In genomic region chr1:93775224-93775623, GRCh38 we compare ENCODE assay signal across 18 cellular contexts.
A peak's percentile ranks its signal among the peaks of the same experiment; 100 is the strongest.
DNase-seq lines count a peak whose midpoint lies in the region; ATAC-seq, FAIRE-seq and TF ChIP-seq lines count a peak whose summit lies in the region.
"Had no signal": no experiment of that assay in that cellular context is flagged by ENCODE, and none has a peak within 500 bp of the region (broad histone marks: within the 10 kb centered on the region; RNA-seq: fewer than 3 reads in every experiment).

No MANE protein-coding gene starts in this region.

- H3K36me3 Mint-ChIP-seq in CD14-positive monocyte, result no peaks in the 10 kb centered on the region

- TF ChIP-seq CTCF in PC-3 (conservative IDR thresholded peaks at IDR 0.05; ENCODE audit: low read depth, low read length), result no peak
- TF ChIP-seq CTCF in lower lobe of right lung (IDR thresholded peaks at IDR 0.05), result no peak
- TF ChIP-seq CTCF in CD14-positive monocyte (IDR thresholded peaks at IDR 0.05), result no peak

- H3K4me1 ChIP-seq in PC-3 (ENCODE audit: insufficient read depth, low read length) (peaks cover 39% of the 10 kb centered on the region), lower lobe of right lung (no peaks in the 10 kb centered on the region)
- H3K4me1 ChIP-seq: spleen had no signal

- H3K36me3 ChIP-seq in PC-3 (ENCODE audit: low read depth, low read length), result no peaks in the 10 kb centered on the region
- H3K36me3 ChIP-seq in lower lobe of right lung, result no peaks in the 10 kb centered on the region
- H3K36me3 ChIP-seq: brain microvascular endothelial cell, esophagus squamous epithelium, spleen had no signal

- peaks cover 0 to 7% (median 7%) of the 10 kb centered on the region in 3 donors for H3K27me3 Mint-ChIP-seq in CD14-positive monocyte (ENCODE audit: low read depth in 3 of 3)

- H3K27ac Mint-ChIP-seq in CD14-positive monocyte, result no peak overlapping the region
- H3K27ac Mint-ChIP-seq: activated CD4-positive, alpha-beta T cell treated with anti-CD3 and anti-CD28 coated beads, Interleukin-2, amount 10 ng/mL, durations not matched to agents 24 days and 14 days had no signal

- H3K79me2 ChIP-seq in PC-3 (ENCODE audit: low read length), result peaks cover 65% of the 10 kb centered on the region

- POLR2A ChIA-PET in PC-3 (lab: Charles Lee; ENCODE audit: unreplicated experiment), result interaction anchor here (0.6 to 1.1 kb wide), 2 partner anchors 25 to 93 kb away, joined by 3 to 12 read pairs; no protein-coding TSS in a partner anchor

- no peaks in the 10 kb centered on the region for H3K9me2 ChIP-seq in PC-3 (replicated peaks; ENCODE audit: low read length)

- CTCF ChIA-PET in PC-3 (lab: Charles Lee), result interaction anchor here (0.6 kb wide), 1 partner anchor 19 kb away, joined by 5 read pairs; no protein-coding TSS in a partner anchor

- peak; percentile 97 for DNase-seq in DMS53 (lab: John Stamatoyannopoulos, UW)
- DNase-seq in HPDE6-E6E7 (ENCODE audit: extremely low spot score), result peak; percentile 80
- DNase-seq in PC-3, result peak; percentile 69
- DNase-seq in lower lobe of right lung, result peak; percentile 69
- DNase-seq in GM12891 (ENCODE audit: insufficient read length, low spot score), result no peak
- DNase-seq in CD14-positive monocyte (ENCODE audit: low spot score), result no peak
- DNase-seq in GDM1 (lab: John Stamatoyannopoulos, UW), result no peak
- DNase-seq: activated CD4-positive, alpha-beta T cell treated with anti-CD3 and anti-CD28 coated beads, Interleukin-2, amount 10 ng/mL, durations not matched to agents 24 days and 14 days; activated naive CD4-positive, alpha-beta T cell treated with anti-CD3 and anti-CD28 coated beads, Interleukin-2, amount 50 U/mL, for 16 hours; brain microvascular endothelial cell; dermis blood vessel endothelial cell; esophagus squamous epithelium; hippocampal formation; Kasumi-1; left cardiac atrium; spleen; stimulated activated naive CD8-positive, alpha-beta T cell treated with anti-CD3 and anti-CD28 coated beads, Interleukin-15, Interleukin-2, amounts not matched to agents 100 U/mL and 50 U/mL, for 24 hours had no signal

- H3K4me3 ChIP-seq in PC-3 (ENCODE audit: low read length) (peak overlapping the region; percentile 49), lower lobe of right lung (no peak overlapping the region)
- H3K4me3 ChIP-seq: esophagus squamous epithelium, spleen had no signal

- ATAC-seq in PC-3, result peak; percentile 14
- peak; percentile 90 to 93 for ATAC-seq in lower lobe of right lung
- no peak for ATAC-seq in HG03342 (IDR thresholded peaks at IDR 0.05; ENCODE audit: unreplicated experiment)
- ATAC-seq: left cardiac atrium; stimulated activated naive CD8-positive, alpha-beta T cell treated with anti-CD3 and anti-CD28 coated beads, Interleukin-15, Interleukin-2, amounts not matched to agents 100 U/mL and 50 U/mL, for 24 hours had no signal

- no peak for TF ChIP-seq POLR2A in GM12891 (IDR thresholded peaks at IDR 0.05; ENCODE audit: low read depth, low read length)

- BruUV-seq in PC-3 (replicated peaks; lab: Mats Ljungman, UMichigan), result no TSS peak

- H2AFZ ChIP-seq in PC-3 (ENCODE audit: low read length), result no peak overlapping the region

- no peak overlapping the region for H3K4me3 Mint-ChIP-seq in CD14-positive monocyte
- H3K4me3 Mint-ChIP-seq: activated CD4-positive, alpha-beta T cell treated with anti-CD3 and anti-CD28 coated beads, Interleukin-2, amount 10 ng/mL, durations not matched to agents 24 days and 14 days had no signal

- peaks cover 0 to 3% (median 0%) of the 10 kb centered on the region in 7 donors for H3K9me3 Mint-ChIP-seq in CD14-positive monocyte
- H3K9me3 Mint-ChIP-seq: activated CD4-positive, alpha-beta T cell treated with anti-CD3 and anti-CD28 coated beads, Interleukin-2, amount 10 ng/mL, durations not matched to agents 24 days and 14 days had no signal

- no peak for FAIRE-seq in GM12891 (lab: Jason Lieb, UNC)

- intact Hi-C loops in PC-3 (cut with micrococcal nuclease), result no loop called here
- intact Hi-C loops in lower lobe of right lung (cut with DNase I), result no loop called here
- intact Hi-C loops in CD14-positive monocyte (cut with micrococcal nuclease), result no loop called here

- H3K9ac ChIP-seq in PC-3 (ENCODE audit: low read length), result peak overlapping the region; percentile 78

- H3K27ac ChIP-seq in PC-3 (ENCODE audit: low read length) (peak overlapping the region; percentile 79), lower lobe of right lung (no peak overlapping the region)
- H3K27ac ChIP-seq: brain microvascular endothelial cell, esophagus squamous epithelium, spleen had no signal

- H3F3A ChIP-seq in PC-3 (ENCODE audit: low read length, unreplicated experiment), result peaks cover 13% of the 10 kb centered on the region

- H3K4me2 ChIP-seq in PC-3 (ENCODE audit: low read length), result peak overlapping the region; percentile 67

- H4K20me1 ChIP-seq in PC-3 (ENCODE audit: low read length), result no peaks in the 10 kb centered on the region

- H3K27me3 ChIP-seq in PC-3 (ENCODE audit: low read length) (no peaks in the 10 kb centered on the region), lower lobe of right lung (ENCODE audit: low read depth) (no peaks in the 10 kb centered on the region)
- H3K27me3 ChIP-seq: brain microvascular endothelial cell, esophagus squamous epithelium, spleen had no signal

- H3K4me1 Mint-ChIP-seq in CD14-positive monocyte, result no peaks in the 10 kb centered on the region
- H3K4me1 Mint-ChIP-seq: activated CD4-positive, alpha-beta T cell treated with anti-CD3 and anti-CD28 coated beads, Interleukin-2, amount 10 ng/mL, durations not matched to agents 24 days and 14 days had no signal

- no peaks in the 10 kb centered on the region for H3K9me3 ChIP-seq in PC-3 (ENCODE audit: low read length)
- no peaks in the 10 kb centered on the region for H3K9me3 ChIP-seq in lower lobe of right lung
- H3K9me3 ChIP-seq: esophagus squamous epithelium, spleen had no signal

TF ChIP-seq in GM12891, 5 proteins besides CTCF, POLR2A, EP300 and RAD21:
- TF ChIP-seq PAX5 (IDR thresholded peaks at IDR 0.05; ENCODE audit: insufficient read depth, low read length, severe bottlenecking) (no peak), TAF1 (IDR thresholded peaks at IDR 0.05; ENCODE audit: low read depth, low read length) (no peak), POLR2AphosphoS5 (IDR thresholded peaks at IDR 0.05; ENCODE audit: low read depth, low read length) (no peak), SPI1 (IDR thresholded peaks at IDR 0.05; ENCODE audit: low read depth, low read length) (no peak), POU2F2 (IDR thresholded peaks at IDR 0.05; ENCODE audit: low read depth, low read length) (no peak)

Comparison
In these comparisons a context has a peak if more than half of its experiments do, and no peak if none do; other contexts are left out.
1. DNase-seq: peak in DMS53 (single experiment), HPDE6-E6E7 (single experiment), PC-3 (single experiment) and lower lobe of right lung (single experiment); none in GM12891 (single experiment), CD14-positive monocyte (single experiment) and GDM1 (single experiment).